In genomic region chr17:8502100-8502499, GRCh38 we compare ENCODE assay signal across 1 cellular context.
TF ChIP-seq lines count a peak whose summit lies in the region.

No MANE protein-coding gene starts in this region.

TF ChIP-seq in GM23338, 12 proteins besides CTCF, POLR2A, EP300 and RAD21 (continued from another document):
- no peak for TF ChIP-seq ZNF462 (CRISPR knock-in tag; IDR thresholded peaks at IDR 0.05)
